ENCODE assay signal across 9 cellular contexts in the genomic region with DNA sequence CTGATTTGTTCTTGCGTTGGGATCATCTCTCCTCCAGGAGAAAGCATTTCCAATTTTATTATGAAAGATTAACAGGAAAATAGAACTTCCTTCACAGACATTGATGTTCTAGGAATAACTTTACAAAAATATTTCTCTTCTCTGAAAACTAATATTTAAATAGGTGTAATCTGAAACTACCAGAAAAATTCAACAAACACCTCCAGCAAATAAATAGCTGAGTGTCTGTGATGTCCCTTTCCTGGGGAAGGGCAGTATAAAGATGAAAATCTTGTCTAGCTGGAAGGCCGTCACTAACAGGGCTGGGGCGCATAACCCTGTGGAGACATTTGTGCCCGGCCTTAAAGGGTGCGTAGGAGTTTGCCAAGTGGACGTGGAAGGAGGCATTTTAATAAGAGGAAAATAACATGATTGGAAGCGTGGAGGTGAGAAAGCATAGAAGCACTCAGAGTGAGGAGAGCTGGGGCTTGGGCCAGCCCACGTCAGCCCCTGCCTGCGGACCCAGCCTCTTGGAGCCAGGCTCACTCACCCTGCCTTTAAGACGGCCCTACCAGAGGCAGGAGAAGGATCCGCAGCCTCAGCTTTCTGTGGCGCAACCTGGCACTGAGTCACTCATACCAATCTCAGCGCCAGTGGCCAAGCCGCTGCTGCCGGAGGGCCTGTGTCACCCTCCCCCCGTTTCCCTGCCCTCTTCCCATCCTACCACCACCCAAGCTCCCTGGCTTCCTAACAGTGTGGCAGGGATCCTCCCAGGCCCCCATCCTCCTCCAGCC.
DNase-seq lines count a peak whose midpoint lies in the region; ATAC-seq and TF ChIP-seq lines count a peak whose summit lies in the region.
"Had no signal": no experiment of that assay in that cellular context is flagged by ENCODE, and none has a peak within 500 bp of the region (broad histone marks: within the 10 kb centered on the region; RNA-seq: fewer than 3 reads in every experiment).

No MANE protein-coding gene starts in this region.

- peak overlapping the region; percentile 96 for H3K4me3 Mint-ChIP-seq in activated T-helper 17 cell treated with anti-CD3 and anti-CD28 coated beads, Interleukin-2, amount 50 U/mL, for 72 hours
- peak overlapping the region; percentile 65 for H3K4me3 Mint-ChIP-seq in memory B cell

- no peak overlapping the region for H3K4me3 ChIP-seq in vagina

- H3K4me1 ChIP-seq in vagina: peaks cover 46% of the 10 kb centered on the region

- H3K36me3 ChIP-seq in KOPT-K1 (ENCODE audit: insufficient read depth, low read length) (no peaks in the 10 kb centered on the region), vagina (no peaks in the 10 kb centered on the region)
- H3K36me3 ChIP-seq: neutrophil had no signal

- TF ChIP-seq POLR2A in GM19099 (IDR thresholded peaks at IDR 0.05; ENCODE audit: extremely low read depth, insufficient read length, low read depth) (peak; percentile 42), vagina (IDR thresholded peaks at IDR 0.05) (no peak)

- DNase-seq in memory B cell (ENCODE audit: low spot score in 2 of 2) (no peak), vagina (ENCODE audit: extremely low spot score in 2 of 2) (no peak), NCI-H1048 (lab: John Stamatoyannopoulos, UW) (no peak)

- H3K4me1 Mint-ChIP-seq in activated T-helper 17 cell treated with anti-CD3 and anti-CD28 coated beads, Interleukin-2, amount 50 U/mL, for 72 hours: peaks cover 40% of the 10 kb centered on the region
- H3K4me1 Mint-ChIP-seq in memory B cell: peaks cover 11% of the 10 kb centered on the region

- H3K27me3 Mint-ChIP-seq in activated T-helper 17 cell treated with anti-CD3 and anti-CD28 coated beads, Interleukin-2, amount 50 U/mL, for 72 hours: no peaks in the 10 kb centered on the region
- no peaks in the 10 kb centered on the region for H3K27me3 Mint-ChIP-seq in memory B cell

- H3K27me3 ChIP-seq in vagina: no peaks in the 10 kb centered on the region
- H3K27me3 ChIP-seq: neutrophil had no signal

- H3K27ac Mint-ChIP-seq in activated T-helper 17 cell treated with anti-CD3 and anti-CD28 coated beads, Interleukin-2, amount 50 U/mL, for 72 hours: peak overlapping the region; percentile 99
- H3K27ac Mint-ChIP-seq in memory B cell: peak overlapping the region; percentile 82

- H3K27ac ChIP-seq in KOPT-K1 (ENCODE audit: low read depth, low read length, poor library complexity, severe bottlenecking) (peak overlapping the region; percentile 26), vagina (peak overlapping the region; percentile 82)
- H3K27ac ChIP-seq: neutrophil had no signal

- peak; percentile 75 for ATAC-seq in activated T-helper 17 cell treated with anti-CD3 and anti-CD28 coated beads, Interleukin-2, amount 50 U/mL, for 72 hours (replicated peaks)
- peak; percentile 30 for ATAC-seq in memory B cell (ENCODE audit: low read depth)
- no peak for ATAC-seq in GM18511 (IDR thresholded peaks at IDR 0.05; ENCODE audit: unreplicated experiment)
- ATAC-seq in GM19023 (IDR thresholded peaks at IDR 0.05; ENCODE audit: unreplicated experiment): no peak

- H3K9me3 ChIP-seq in KOPT-K1 (ENCODE audit: insufficient read depth, low read length, poor library complexity, severe bottlenecking): peaks cover 1% of the 10 kb centered on the region
- H3K9me3 ChIP-seq in vagina: no peaks in the 10 kb centered on the region

- no peaks in the 10 kb centered on the region for H3K9me3 Mint-ChIP-seq in activated T-helper 17 cell treated with anti-CD3 and anti-CD28 coated beads, Interleukin-2, amount 50 U/mL, for 72 hours
- no peaks in the 10 kb centered on the region for H3K9me3 Mint-ChIP-seq in memory B cell

- peaks cover 63% of the 10 kb centered on the region for H3K36me3 Mint-ChIP-seq in activated T-helper 17 cell treated with anti-CD3 and anti-CD28 coated beads, Interleukin-2, amount 50 U/mL, for 72 hours (ENCODE audit: low read depth)
- peaks cover 2% of the 10 kb centered on the region for H3K36me3 Mint-ChIP-seq in memory B cell

- no peak for TF ChIP-seq CTCF in vagina (IDR thresholded peaks at IDR 0.05)

- intact Hi-C loops in vagina (cut with DNase I): loop anchor here (5.0 to 10.0 kb wide), 2 partner anchors 401 to 483 kb away; no protein-coding TSS in a partner anchor

Comparison
In these comparisons a context has a peak if more than half of its experiments do, and no peak if none do; other contexts are left out.
1. ATAC-seq: peak in activated T-helper 17 cell treated with anti-CD3 and anti-CD28 coated beads, Interleukin-2, amount 50 U/mL, for 72 hours (single experiment) and memory B cell (single experiment); none in GM18511 (single experiment) and GM19023 (single experiment).